In genomic region chr6:85612690-85613474, GRCh38 we compare ENCODE assay signal across 1 cellular context.
A peak's percentile ranks its signal among the peaks of the same experiment; 100 is the strongest.
TF ChIP-seq lines count a peak whose summit lies in the region.

No MANE protein-coding gene starts in this region.

TF ChIP-seq in H1, 55 proteins besides CTCF, POLR2A, EP300 and RAD21:
- TF ChIP-seq POLR2AphosphoS5 (IDR thresholded peaks at IDR 0.05; ENCODE audit: low read depth, low read length) (0 out of 2 replicates have a peak, but pooled peaks have one; percentile 41), EZH2 (IDR thresholded peaks at IDR 0.05; ENCODE audit: low read depth, low read length, severe bottlenecking) (no peak)
